13 cellular contexts compared by ENCODE assay signal in genomic region chr9:128001411-128002298, GRCh38. TPM values are rescaled to one million over a fixed set of nuclear protein-coding genes. Genes with fewer than 3 reads are reported as not detected.
DNase-seq lines count a peak whose midpoint lies in the region; ATAC-seq, FAIRE-seq and TF ChIP-seq lines count a peak whose summit lies in the region.
"Had no signal": no experiment of that assay in that cellular context is flagged by ENCODE, and none has a peak within 500 bp of the region (broad histone marks: within the 10 kb centered on the region; RNA-seq: fewer than 3 reads in every experiment).

No MANE protein-coding gene starts in this region.

- no peak overlapping the region for H2AFZ ChIP-seq in HepG2 (ENCODE audit: low read length)

- TF ChIP-seq POLR2A in HepG2 (IDR thresholded peaks at IDR 0.05; ENCODE audit: insufficient read depth in 1 of 2, low read depth in 2 of 2, low read length in 2 of 2): no peak

- no peaks in the 10 kb centered on the region for H4K20me1 ChIP-seq in HepG2 (ENCODE audit: insufficient read depth, low read length)

- TF ChIP-seq EP300 in HepG2 (IDR thresholded peaks at IDR 0.05; ENCODE audit: low read depth in 2 of 2, low read length in 2 of 2): no peak
- no peak for TF ChIP-seq EP300 in HepG2 (CRISPR knock-in tag; IDR thresholded peaks at IDR 0.05; ENCODE audit: borderline replicate concordance)

- peak overlapping the region in 2 of 3 donors; percentile 57 to 67 for H3K27ac Mint-ChIP-seq in IgD-negative memory B cell
- H3K27ac Mint-ChIP-seq: stimulated activated naive CD8-positive, alpha-beta T cell treated with anti-CD3 and anti-CD28 coated beads, Interleukin-15, Interleukin-2, amounts not matched to agents 100 ng/mL and 50 ng/mL, for 24 hours had no signal

- peaks cover 5% of the 10 kb centered on the region for H3K36me3 Mint-ChIP-seq in IgD-negative memory B cell
- H3K36me3 Mint-ChIP-seq: CD14-positive monocyte had no signal

- peak overlapping the region; percentile 57; the same call in 1 of the 2 replicates for H3K4me2 ChIP-seq in HepG2 (ENCODE audit: low read depth, low read length)

- H3K4me3 Mint-ChIP-seq in IgD-negative memory B cell: no peak overlapping the region
- H3K4me3 Mint-ChIP-seq: CD14-positive monocyte; neural crest cell; stimulated activated naive CD8-positive, alpha-beta T cell treated with anti-CD3 and anti-CD28 coated beads, Interleukin-15, Interleukin-2, amounts not matched to agents 100 ng/mL and 50 ng/mL, for 24 hours had no signal

- no TSS peak for BruUV-seq in HepG2 (replicated peaks; lab: Mats Ljungman, UMichigan)

- no peaks in the 10 kb centered on the region for H3K9me3 ChIP-seq in HepG2 (ENCODE audit: low read length)

- ATAC-seq in HepG2: peak; percentile 51
- no peak for ATAC-seq in GM19324 (IDR thresholded peaks at IDR 0.05; ENCODE audit: low FRiP score, unreplicated experiment)
- ATAC-seq in GM21381 (IDR thresholded peaks at IDR 0.05; ENCODE audit: unreplicated experiment): no peak
- no peak for ATAC-seq in GM21717 (IDR thresholded peaks at IDR 0.05; ENCODE audit: unreplicated experiment)

- peaks cover 2% of the 10 kb centered on the region for H3K27me3 Mint-ChIP-seq in IgD-negative memory B cell
- H3K27me3 Mint-ChIP-seq: stimulated activated naive CD8-positive, alpha-beta T cell treated with anti-CD3 and anti-CD28 coated beads, Interleukin-15, Interleukin-2, amounts not matched to agents 100 ng/mL and 50 ng/mL, for 24 hours had no signal

- DNase-seq in AG04449 (ENCODE audit: low read depth, low spot score) (peak; percentile 64), cardiac fibroblast (ENCODE audit: low read depth in 2 of 2) (peak; percentile 80 to 89), HepG2 (ENCODE audit: low spot score) (no peak), globus pallidus (ENCODE audit: low spot score) (no peak)
- DNase-seq: effector memory CD4-positive, alpha-beta T cell; NCI-H526 treated with DMSO at 0.1 percent for 48 hours had no signal

- no peak overlapping the region; the same call in 1 of the 2 replicates for H3K9ac ChIP-seq in HepG2 (ENCODE audit: insufficient read depth, low read depth, low read length)

- H3K4me1 Mint-ChIP-seq in IgD-negative memory B cell: peaks cover 6 to 25% (median 19%) of the 10 kb centered on the region in 3 donors

- in situ Hi-C loops in HepG2 (cut with HindIII; ENCODE audit: extremely low pct_ligation_motif_present, low pct_unique_long_range_greater_than_20kb): no loop called here

- H3K27ac ChIP-seq in HepG2 (ENCODE audit: extremely low read length, insufficient read depth, low read length): no peak overlapping the region

- no peak for FAIRE-seq in HepG2 (lab: Jason Lieb, UNC)

- peaks cover 0 to 6% (median 3%) of the 10 kb centered on the region in 3 donors for H3K9me3 Mint-ChIP-seq in IgD-negative memory B cell
- H3K9me3 Mint-ChIP-seq: stimulated activated naive CD8-positive, alpha-beta T cell treated with anti-CD3 and anti-CD28 coated beads, Interleukin-15, Interleukin-2, amounts not matched to agents 100 ng/mL and 50 ng/mL, for 24 hours had no signal

- H3K79me2 ChIP-seq in HepG2 (ENCODE audit: insufficient read depth, low read length): no peaks in the 10 kb centered on the region

- TF ChIP-seq CTCF in AG04449 (IDR thresholded peaks at IDR 0.05; ENCODE audit: insufficient read depth, low read length, missing control alignments) (no peak), cardiac fibroblast (IDR thresholded peaks at IDR 0.05; ENCODE audit: low read depth, low read length) (peak; percentile 2), HepG2 (CRISPR knock-in tag; IDR thresholded peaks at IDR 0.05) (no peak)

- POLR2A ChIA-PET in AG04449 (lab: Yijun Ruan, JAX) (interaction anchor here (1.1 to 1.3 kb wide), 2 partner anchors 21 to 24 kb away, joined by 5 read pairs; partner anchors contain the start of gene EEIG1), HepG2 (lab: Yijun Ruan, JAX) (no interaction called here)

- WGBS in HepG2 (ENCODE audit: low lambda C conversion rate): 38% methylated on average over 21 of the region's 24 CpGs

- CTCF ChIA-PET in AG04449 (lab: Yijun Ruan, JAX): interaction anchor here (0.8 to 4.9 kb wide), 6 partner anchors 10 to 59 kb away, joined by 3 to 17 read pairs (median 4); partner anchors contain the start of gene EEIG1
- CTCF ChIA-PET in HepG2 (lab: Yijun Ruan, JAX; ENCODE audit: low intra/inter-chr PET ratio, low total read pairs): no interaction called here

- peaks cover 0 to 4% of the 10 kb centered on the region in 2 experiments; a peak in 1 of 5 replicates for H3K27me3 ChIP-seq in HepG2 (ENCODE audit: control insufficient read depth in 1 of 2, insufficient read depth in 2 of 2, low read length in 2 of 2)

- intact Hi-C loops in HepG2 (cut with micrococcal nuclease; ENCODE audit: unreplicated experiment): no loop called here

- H3K36me3 ChIP-seq in HepG2 (replicated peaks in 1 of 2; ENCODE audit: control insufficient read depth in 1 of 2, insufficient read depth in 2 of 2, low read length in 2 of 2): no peaks in the 10 kb centered on the region

- H3K4me3 ChIP-seq in AG04449 (ENCODE audit: low read depth, low read length) (no peak overlapping the region), cardiac fibroblast (replicated peaks in 1 of 2; ENCODE audit: low read depth in 2 of 2, low read length in 2 of 2) (no peak overlapping the region), HepG2 (replicated peaks in 1 of 3; ENCODE audit: insufficient read depth in 1 of 3, low read depth in 2 of 3, low read length in 3 of 3) (no peak overlapping the region; a peak in 2 of 6 replicates)

- TF ChIP-seq RAD21 in HepG2 (CRISPR knock-in tag; IDR thresholded peaks at IDR 0.05): no peak

- peaks cover 65% of the 10 kb centered on the region for H3K4me1 ChIP-seq in HepG2 (ENCODE audit: insufficient read depth, low read length)

TF ChIP-seq in HepG2, 621 proteins besides CTCF, POLR2A, EP300 and RAD21 (continues in another document):
- TF ChIP-seq PRMT3 (CRISPR knock-in tag; IDR thresholded peaks at IDR 0.05; ENCODE audit: borderline replicate concordance, low read depth): no peak
- TF ChIP-seq KLF15 (CRISPR knock-in tag; IDR thresholded peaks at IDR 0.05; ENCODE audit: borderline replicate concordance): no peak
- TF ChIP-seq NFE2 (CRISPR knock-in tag; IDR thresholded peaks at IDR 0.05): 0 out of 2 replicates have a peak, but pooled peaks have one; percentile 15
- TF ChIP-seq SIN3A (IDR thresholded peaks at IDR 0.05; ENCODE audit: borderline replicate concordance, low read depth, low read length): no peak
- TF ChIP-seq MIER3 (CRISPR knock-in tag; IDR thresholded peaks at IDR 0.05; ENCODE audit: borderline replicate concordance): no peak
- TF ChIP-seq, protein P1, sequence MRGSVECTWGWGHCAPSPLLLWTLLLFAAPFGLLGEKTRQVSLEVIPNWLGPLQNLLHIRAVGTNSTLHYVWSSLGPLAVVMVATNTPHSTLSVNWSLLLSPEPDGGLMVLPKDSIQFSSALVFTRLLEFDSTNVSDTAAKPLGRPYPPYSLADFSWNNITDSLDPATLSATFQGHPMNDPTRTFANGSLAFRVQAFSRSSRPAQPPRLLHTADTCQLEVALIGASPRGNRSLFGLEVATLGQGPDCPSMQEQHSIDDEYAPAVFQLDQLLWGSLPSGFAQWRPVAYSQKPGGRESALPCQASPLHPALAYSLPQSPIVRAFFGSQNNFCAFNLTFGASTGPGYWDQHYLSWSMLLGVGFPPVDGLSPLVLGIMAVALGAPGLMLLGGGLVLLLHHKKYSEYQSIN (CRISPR knock-in tag; IDR thresholded peaks at IDR 0.05; ENCODE audit: borderline replicate concordance): no peak
- TF ChIP-seq SMAD3 (CRISPR knock-in tag; IDR thresholded peaks at IDR 0.05): no peak

RNA-seq across cellular contexts. Expression of gene EEIG1, which starts 20.9 kb away (rescaled TPM):
- polyA plus RNA-seq in IgD-negative memory B cell (90.5 TPM), HepG2 (2011; rRNA removed) (25.2 and 30.1 TPM in 2 replicates)
- 16.1 and 16.6 TPM in 2 replicates for total RNA-seq in HepG2 (2016; rRNA removed; fragmentation: Illumina TruSeq; extraction: Trizol)
- 10.4 and 11.3 TPM in 2 replicates for total RNA-seq in HepG2 (2016; cell fraction: cytosol; rRNA removed; fragmentation: Illumina TruSeq; extraction: Trizol; ENCODE audit: low read depth)
- total RNA-seq in HepG2 (2016; cell fraction: insoluble cytoplasmic fraction; rRNA removed; fragmentation: Illumina TruSeq; extraction: Trizol): 12.3 and 17.2 TPM in 2 replicates
- 21.5 and 21.9 TPM in 2 replicates for total RNA-seq in HepG2 (2016; cell fraction: membrane; rRNA removed; fragmentation: Illumina TruSeq; extraction: Trizol)
- 20.0 and 24.0 TPM in 2 replicates for total RNA-seq in HepG2 (2016; cell fraction: nucleus; rRNA removed; fragmentation: Illumina TruSeq; extraction: Trizol)
- 19.7 and 22.7 TPM in 2 replicates for polyA plus RNA-seq in HepG2 (2011; cell fraction: cytosol; rRNA removed)
- polyA plus RNA-seq in HepG2 (2011; cell fraction: nucleus; rRNA removed): 108 and 126 TPM in 2 replicates
- 22.5 and 36.8 TPM in 2 replicates for polyA plus RNA-seq in HepG2 (2012)
- 3.8 and 4.2 TPM in 2 replicates for polyA plus RNA-seq in HepG2 (2016; cell fraction: cytosol; fragmentation: Illumina TruSeq; extraction: Trizol; ENCODE audit: low read depth)
- 24.1 and 30.7 TPM in 2 replicates for polyA plus RNA-seq in HepG2 (2016; cell fraction: insoluble cytoplasmic fraction; fragmentation: Illumina TruSeq; extraction: Trizol; ENCODE audit: low read depth)
- polyA plus RNA-seq in HepG2 (2016; cell fraction: membrane; fragmentation: Illumina TruSeq; extraction: Trizol; ENCODE audit: low read depth): 16.7 and 17.4 TPM in 2 replicates
- polyA plus RNA-seq in HepG2 (2016; cell fraction: nucleus; fragmentation: Illumina TruSeq; extraction: Trizol; ENCODE audit: insufficient read depth, low read depth): 72.4 and 76.1 TPM in 2 replicates
- 25.3 and 40.6 TPM in 2 replicates for polyA minus RNA-seq in HepG2 (2011; rRNA and poly(A)+ RNA removed; ENCODE audit: low replicate concordance)
- 8.3 and 11.4 TPM in 2 replicates for polyA minus RNA-seq in HepG2 (2011; cell fraction: cytosol; rRNA and poly(A)+ RNA removed)
- polyA minus RNA-seq in HepG2 (2011; cell fraction: nucleus; rRNA and poly(A)+ RNA removed): 25.0 and 25.4 TPM in 2 replicates

Comparison
In these comparisons a context has a peak if more than half of its experiments do, and no peak if none do; other contexts are left out.
1. DNase-seq: peak in AG04449 (single experiment) and cardiac fibroblast (2 of 2); none in HepG2 (single experiment) and globus pallidus (single experiment).